11 cellular contexts compared by ENCODE assay signal in the genomic region with DNA sequence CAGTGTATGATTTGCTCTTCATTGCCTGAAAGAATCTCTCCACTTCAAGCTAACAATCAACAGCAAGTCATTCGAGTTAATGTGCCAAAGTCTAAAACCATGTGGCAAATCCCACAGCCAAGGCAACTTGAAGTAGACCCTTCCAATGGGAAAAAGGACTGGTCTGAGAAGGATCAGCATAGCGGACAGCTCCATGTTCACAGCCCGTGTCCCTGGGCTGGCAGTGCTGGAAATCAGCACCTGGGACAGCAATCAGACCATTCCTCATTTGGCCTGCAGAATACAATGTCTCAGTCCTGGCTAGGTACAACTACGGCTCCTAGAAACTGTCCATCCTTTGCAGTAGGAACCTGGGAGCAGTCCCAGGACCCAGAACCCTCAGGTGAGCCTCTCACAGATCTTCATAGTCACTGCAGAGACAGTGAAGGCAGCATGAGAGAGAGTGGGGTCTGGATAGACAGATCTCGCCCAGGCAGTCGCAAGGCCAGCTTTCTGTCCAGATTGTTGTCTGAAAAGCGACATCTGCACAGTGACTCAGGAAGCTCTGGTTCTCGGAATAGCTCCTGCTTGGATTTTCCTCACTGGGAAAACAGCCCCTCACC. TPM values are rescaled to one million over a fixed set of nuclear protein-coding genes. Genes with fewer than 3 reads are reported as not detected.
A peak's percentile ranks its signal among the peaks of the same experiment; 100 is the strongest.
DNase-seq lines count a peak whose midpoint lies in the region; ATAC-seq, FAIRE-seq and TF ChIP-seq lines count a peak whose summit lies in the region.
"Had no signal": no experiment of that assay in that cellular context is flagged by ENCODE, and none has a peak within 500 bp of the region (broad histone marks: within the 10 kb centered on the region; RNA-seq: fewer than 3 reads in every experiment).

No MANE protein-coding gene starts in this region.

- H3K9me3 ChIP-seq in A549 (no peaks in the 10 kb centered on the region), adipocyte (ENCODE audit: control insufficient read depth, low read length) (peaks cover 3% of the 10 kb centered on the region), stomach (no peaks in the 10 kb centered on the region)

- no peaks in the 10 kb centered on the region for H3K36me3 Mint-ChIP-seq in HFFc6 (ENCODE audit: low read depth)

- ATAC-seq in A549 (peak; percentile 77 to 90), HG02981 (IDR thresholded peaks at IDR 0.05; ENCODE audit: unreplicated experiment) (no peak), HG02852 (IDR thresholded peaks at IDR 0.05; ENCODE audit: unreplicated experiment) (no peak)

- TF ChIP-seq EP300 in A549 (IDR thresholded peaks at IDR 0.05) (no peak), stomach (IDR thresholded peaks at IDR 0.05) (no peak)

- POLR2A ChIA-PET in A549 (lab: Yijun Ruan, JAX), result no interaction called here

- H3K27me3 ChIP-seq in adipocyte (replicated peaks; ENCODE audit: control insufficient read depth, insufficient read depth, low read length) (peaks cover 24% of the 10 kb centered on the region), stomach (peaks cover 0 to 42% (median 11%) of the 10 kb centered on the region in 3 donors)

- no peak overlapping the region for H3K4me2 ChIP-seq in A549

- H3K27ac ChIP-seq in A549 (no peak overlapping the region), stomach (no peak overlapping the region)

- no peaks in the 10 kb centered on the region for H3K9me3 Mint-ChIP-seq in HFFc6
- H3K9me3 Mint-ChIP-seq: central memory CD8-positive, alpha-beta T cell had no signal

- no peak for TF ChIP-seq CTCF in A549 (IDR thresholded peaks at IDR 0.05)
- TF ChIP-seq CTCF in HFFc6 (IDR thresholded peaks at IDR 0.05), result no peak
- TF ChIP-seq CTCF in stomach (IDR thresholded peaks at IDR 0.05), result no peak

- peaks cover 15% of the 10 kb centered on the region; the same call in 1 of the 2 replicates for H3K27me3 Mint-ChIP-seq in HFFc6 (ENCODE audit: insufficient read depth)

- H3K4me3 Mint-ChIP-seq in HFFc6, result no peak overlapping the region
- H3K4me3 Mint-ChIP-seq: central memory CD8-positive, alpha-beta T cell had no signal

- H3K36me3 ChIP-seq in adipocyte (ENCODE audit: control insufficient read depth, insufficient read depth, low read length, severe bottlenecking) (no peaks in the 10 kb centered on the region), stomach (no peaks in the 10 kb centered on the region)

- whole genome bisulfite sequencing in A549 (ENCODE audit: missing lambda C conversion rate), result 15% methylated on average over 4 of the region's 8 CpGs
- 38 to 48% (median 44%) methylated on average over 8 of the region's 8 CpGs for WGBS in stomach, 5 donors

- intact Hi-C loops in stomach (cut with DNase I; ENCODE audit: low total_unique reads), result no loop called here

- no peak for FAIRE-seq in A549 (lab: Jason Lieb, UNC)

- TF ChIP-seq POLR2A in A549 (IDR thresholded peaks at IDR 0.05; ENCODE audit: low read length), result no peak
- no peak for TF ChIP-seq POLR2A in stomach (IDR thresholded peaks at IDR 0.05)

- CTCF ChIA-PET in A549 (lab: Yijun Ruan, JAX), result no interaction called here

- no peaks in the 10 kb centered on the region for H3K4me1 Mint-ChIP-seq in HFFc6 (ENCODE audit: low read depth)
- H3K4me1 Mint-ChIP-seq: central memory CD8-positive, alpha-beta T cell had no signal

- no peak overlapping the region for H3K27ac Mint-ChIP-seq in HFFc6

- H3K4me3 ChIP-seq in A549 (no peak overlapping the region), adipocyte (ENCODE audit: low read length) (no peak overlapping the region), stomach (no peak overlapping the region)

- DNase-seq in A549 (ENCODE audit: low read depth in 1 of 2, low spot score in 1 of 2), result peak in 1 of 2 experiments; percentile 11
- peak; percentile 44 for DNase-seq in HFFc6
- DNase-seq in adipocyte (ENCODE audit: low read depth), result peak; percentile 62
- peak; percentile 28 for DNase-seq in iPS DF 4.7 (ENCODE audit: extremely low read depth, low spot score)
- no peak for DNase-seq in stomach
- DNase-seq in cerebellum (ENCODE audit: low spot score), result no peak

- TF ChIP-seq RAD21 in A549 (conservative IDR thresholded peaks at IDR 0.05 in 1 of 2, IDR thresholded peaks at IDR 0.05 in 1 of 2), result no peak

- no peak overlapping the region for H3K9ac ChIP-seq in adipocyte (ENCODE audit: low read length)

- H3K4me1 ChIP-seq in A549 (no peaks in the 10 kb centered on the region), adipocyte (ENCODE audit: control insufficient read depth, insufficient read depth, low read length) (no peaks in the 10 kb centered on the region), stomach (no peaks in the 10 kb centered on the region)

TF ChIP-seq in A549, 52 proteins besides CTCF, POLR2A, EP300 and RAD21:
- TF ChIP-seq EHMT2 (IDR thresholded peaks at IDR 0.05; ENCODE audit: low read depth), result peak; percentile 80
- TF ChIP-seq RARB (CRISPR knock-in tag; IDR thresholded peaks at IDR 0.05), result no peak
- TF ChIP-seq REST (IDR thresholded peaks at IDR 0.05), result peak; percentile 93

RNA-seq across cellular contexts. Expression of gene GJA10, which starts 1.1 kb away (rescaled TPM):
- polyA plus RNA-seq in A549 (2011; rRNA removed) (not detected in 2 replicates), A549 (2017; fragmentation: RNase III; extraction: RNeasy Plus Mini Kit Qiagen cat#74134 plus additional on column Dnase treatment) (not detected in 3 replicates), stomach (not detected)
- not detected in 2 replicates for polyA plus RNA-seq in A549 (2012; cell fraction: cytosol; rRNA removed)
- polyA plus RNA-seq in A549 (2012; cell fraction: nucleus; rRNA removed), result not detected in 2 replicates
- polyA minus RNA-seq in A549 (2011; rRNA and poly(A)+ RNA removed), result not detected in 2 replicates
- total RNA-seq in HFFc6 (2021; fragmentation: NEBNext Ultra II Directional; extraction: Animal tissue kit (Norgen Biotek cat#: 25700)), result not detected
- total RNA-seq in stomach (not detected), cerebellum (not detected)
- total RNA-seq: posterior vena cava, urinary bladder had no signal
- polyA plus RNA-seq: urinary bladder had no signal

Comparison
In these comparisons a context has a peak if more than half of its experiments do, and no peak if none do; other contexts are left out.
1. ATAC-seq: peak in A549 (2 of 2); none in HG02981 (single experiment) and HG02852 (single experiment).
2. DNase-seq: peak in HFFc6 (single experiment), adipocyte (single experiment) and iPS DF 4.7 (single experiment); none in stomach (single experiment) and cerebellum (single experiment).